ENCODE assay signal across 9 cellular contexts in the genomic region with DNA sequence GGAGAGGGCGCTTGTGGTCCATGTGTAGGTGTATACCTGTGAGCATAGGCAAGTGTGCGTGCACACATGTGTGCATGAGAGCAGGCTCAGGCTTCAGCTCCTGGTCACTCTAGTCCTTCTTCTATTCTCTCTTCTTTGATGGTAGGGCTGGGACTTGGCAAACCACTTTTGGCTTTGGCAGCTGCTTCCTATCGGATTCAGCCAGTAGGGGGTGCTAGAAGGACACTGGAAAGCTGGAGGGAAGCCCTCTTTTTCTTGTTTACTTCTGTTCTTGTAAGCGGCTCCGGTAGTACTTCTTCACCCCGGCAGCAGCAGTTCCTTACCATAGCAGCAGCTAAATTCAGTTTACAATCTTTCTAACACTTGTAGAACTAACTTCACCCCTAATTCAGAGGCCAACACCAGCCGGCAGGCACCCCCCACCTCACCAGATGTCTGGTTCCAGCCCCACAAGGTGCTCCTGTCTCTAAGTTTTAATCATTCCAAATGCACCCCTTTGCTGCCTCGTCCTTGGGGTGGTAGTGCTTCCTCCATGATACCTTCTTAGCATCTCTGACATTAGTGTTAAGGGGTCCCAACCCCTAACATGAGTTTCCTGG. TPM values are rescaled to one million over a fixed set of nuclear protein-coding genes. Genes with fewer than 3 reads are reported as not detected.
DNase-seq lines count a peak whose midpoint lies in the region; ATAC-seq and TF ChIP-seq lines count a peak whose summit lies in the region.
"Had no signal": no experiment of that assay in that cellular context is flagged by ENCODE, and none has a peak within 500 bp of the region (broad histone marks: within the 10 kb centered on the region; RNA-seq: fewer than 3 reads in every experiment).

No MANE protein-coding gene starts in this region.

- H3K4me3 Mint-ChIP-seq in activated naive CD8-positive, alpha-beta T cell treated with anti-CD3 and anti-CD28 coated beads, Interleukin-2, amount 50 U/mL, for 24 hours, result no peak overlapping the region

- no peak for ATAC-seq in activated naive CD8-positive, alpha-beta T cell treated with anti-CD3 and anti-CD28 coated beads, Interleukin-2, amount 50 U/mL, for 24 hours
- ATAC-seq in GM21423 (IDR thresholded peaks at IDR 0.05; ENCODE audit: unreplicated experiment) (no peak), GM18867 (IDR thresholded peaks at IDR 0.05; ENCODE audit: unreplicated experiment) (no peak)

- TF ChIP-seq CTCF in kidney epithelial cell (IDR thresholded peaks at IDR 0.05; ENCODE audit: insufficient read depth, low read length, poor library complexity, severe bottlenecking), result peak; percentile 44

- no peaks in the 10 kb centered on the region for H3K36me3 Mint-ChIP-seq in activated naive CD8-positive, alpha-beta T cell treated with anti-CD3 and anti-CD28 coated beads, Interleukin-2, amount 50 U/mL, for 24 hours (ENCODE audit: low read depth)

- no peaks in the 10 kb centered on the region for H3K9me3 Mint-ChIP-seq in activated naive CD8-positive, alpha-beta T cell treated with anti-CD3 and anti-CD28 coated beads, Interleukin-2, amount 50 U/mL, for 24 hours

- H3K4me3 ChIP-seq in SK-N-MC, result no peak overlapping the region
- no peak overlapping the region for H3K4me3 ChIP-seq in kidney epithelial cell (ENCODE audit: low read depth, low read length)
- H3K4me3 ChIP-seq: thyroid gland had no signal

- H3K27ac ChIP-seq in SK-N-MC, result no peak overlapping the region
- H3K27ac ChIP-seq: thyroid gland had no signal

- no peaks in the 10 kb centered on the region for H3K9me3 ChIP-seq in SK-N-MC (ENCODE audit: low read depth, low read length)
- H3K9me3 ChIP-seq: thyroid gland had no signal

- H3K9ac ChIP-seq in SK-N-MC (ENCODE audit: insufficient read length), result no peak overlapping the region

- DNase-seq in DMS153 (lab: John Stamatoyannopoulos, UW) (peak; percentile 55), KBM-7 (peak; percentile 88), SK-N-MC (ENCODE audit: low read depth, low spot score) (peak; percentile 18), kidney epithelial cell (ENCODE audit: low read depth) (no peak)
- peak; percentile 77 for DNase-seq in activated naive CD8-positive, alpha-beta T cell treated with anti-CD3 and anti-CD28 coated beads, Interleukin-2, amount 50 U/mL, for 24 hours
- peak; percentile 37 for DNase-seq in stimulated activated CD8-positive, alpha-beta memory T cell treated with anti-CD3 and anti-CD28 coated beads, Interleukin-4, amount 100 ng/mL, for 24 hours (ENCODE audit: low read depth)

- H3K27me3 ChIP-seq in kidney epithelial cell (ENCODE audit: control insufficient read depth, insufficient read depth, low read length), result no peaks in the 10 kb centered on the region
- H3K27me3 ChIP-seq: thyroid gland had no signal

- H3K36me3 ChIP-seq in SK-N-MC (ENCODE audit: insufficient read depth, low read length) (no peaks in the 10 kb centered on the region), kidney epithelial cell (ENCODE audit: control insufficient read depth, insufficient read depth, low read length) (no peaks in the 10 kb centered on the region)
- H3K36me3 ChIP-seq: thyroid gland had no signal

- H3K27ac Mint-ChIP-seq in activated naive CD8-positive, alpha-beta T cell treated with anti-CD3 and anti-CD28 coated beads, Interleukin-2, amount 50 U/mL, for 24 hours, result no peak overlapping the region

- in situ Hi-C loops in KBM-7 (cut with MboI; ENCODE audit: low pct_unique_long_range_greater_than_20kb, low sequenced_read_pairs), result loop anchor here (25.0 kb wide), 2 partner anchors 396 to 529 kb away; no protein-coding TSS in a partner anchor

- H3K4me1 Mint-ChIP-seq in activated naive CD8-positive, alpha-beta T cell treated with anti-CD3 and anti-CD28 coated beads, Interleukin-2, amount 50 U/mL, for 24 hours, result peaks cover 2% of the 10 kb centered on the region

- H3K27me3 Mint-ChIP-seq in activated naive CD8-positive, alpha-beta T cell treated with anti-CD3 and anti-CD28 coated beads, Interleukin-2, amount 50 U/mL, for 24 hours, result no peaks in the 10 kb centered on the region

RNA-seq across cellular contexts. Expression of a gene that starts 25.1 kb away (rescaled TPM):
- total RNA-seq in kidney epithelial cell, result 35.8 and 36.0 TPM in 2 replicates

RNA-seq across cellular contexts. Expression of a gene that starts 43.2 kb away (rescaled TPM):
- total RNA-seq in kidney epithelial cell, result 41.3 and 43.2 TPM in 2 replicates
